20 cellular contexts compared by ENCODE assay signal in the genomic region with DNA sequence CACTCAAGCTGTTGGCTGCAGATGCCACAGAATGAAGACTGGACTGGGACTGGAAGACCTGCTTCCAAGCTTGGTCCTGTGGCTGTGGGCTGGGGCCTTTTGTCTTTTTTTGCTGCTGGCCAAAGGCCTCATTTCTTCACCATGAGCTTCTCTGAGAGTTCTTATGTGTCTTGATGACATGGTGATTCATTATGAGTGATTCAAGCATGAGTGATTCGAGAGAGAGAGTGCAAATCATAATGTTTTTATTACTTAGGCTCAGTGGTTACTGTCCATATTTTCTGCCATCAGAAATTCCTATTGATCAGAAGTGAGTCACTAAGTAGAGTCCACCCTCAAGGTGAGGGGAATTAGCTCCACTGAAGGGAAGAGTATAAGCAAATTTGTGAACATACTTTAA.
"Had no signal": no experiment of that assay in that cellular context is flagged by ENCODE, and none has a peak within 500 bp of the region (broad histone marks: within the 10 kb centered on the region; RNA-seq: fewer than 3 reads in every experiment).

No MANE protein-coding gene starts in this region.

- H3K27me3 ChIP-seq: ascending aorta, cardiac muscle cell, hepatocyte, pancreas, right atrium auricular region, transverse colon, uterus had no signal

- H3K27ac ChIP-seq: ascending aorta, cardiac muscle cell, hepatocyte, pancreas, psoas muscle, right atrium auricular region, transverse colon, uterus had no signal

- DNase-seq: activated CD4-positive, alpha-beta T cell treated with anti-CD3 and anti-CD28 coated beads for 1 hour; activated CD4-positive, alpha-beta T cell treated with anti-CD3 and anti-CD28 coated beads, Interleukin-2, amount 50 U/mL, for 1 hour; activated gamma-delta T cell treated with Interleukin-2 at 50 U/mL for 16 hours; activated T-cell treated with anti-CD3 and anti-CD28 coated beads, Interleukin-2, amount 50 U/mL, for 1 hour; effector CD4-positive, alpha-beta T cell; foreskin melanocyte; immature natural killer cell; left ventricle myocardium superior; pancreas; psoas muscle; stimulated activated CD4-positive, alpha-beta T cell treated with anti-CD3 and anti-CD28 coated beads, Interleukin-4, amount 100 ng/mL, for 4 hours; stimulated activated naive CD8-positive, alpha-beta T cell treated with anti-CD3 and anti-CD28 coated beads, Interleukin-15, amount 100 ng/mL, for 72 hours; T-helper 9 cell; transverse colon; uterus had no signal

- H3K4me1 ChIP-seq: ascending aorta, pancreas, psoas muscle, right atrium auricular region, transverse colon, uterus had no signal

- H3K79me2 ChIP-seq: hepatocyte had no signal

- ATAC-seq: left ventricle myocardium superior; natural killer cell treated with Interleukin-12 subunit alpha and Interleukin-12 subunit beta and Interleukin-15 and Interleukin-18, amount 100 ng/mL, for 72 hours; pancreas; psoas muscle; stimulated activated naive CD8-positive, alpha-beta T cell treated with anti-CD3 and anti-CD28 coated beads, Interleukin-15, amount 100 ng/mL, for 72 hours had no signal

- H3K36me3 ChIP-seq: ascending aorta, cardiac muscle cell, pancreas, right atrium auricular region, transverse colon, uterus had no signal

- H3K4me2 ChIP-seq: hepatocyte had no signal

- H3K9me3 ChIP-seq: pancreas, psoas muscle had no signal

- H3K4me3 ChIP-seq: ascending aorta, cardiac muscle cell, hepatocyte, pancreas, psoas muscle, right atrium auricular region, transverse colon, uterus had no signal

- H2AFZ ChIP-seq: hepatocyte had no signal
